2 cellular contexts compared by ENCODE assay signal in the genomic region with DNA sequence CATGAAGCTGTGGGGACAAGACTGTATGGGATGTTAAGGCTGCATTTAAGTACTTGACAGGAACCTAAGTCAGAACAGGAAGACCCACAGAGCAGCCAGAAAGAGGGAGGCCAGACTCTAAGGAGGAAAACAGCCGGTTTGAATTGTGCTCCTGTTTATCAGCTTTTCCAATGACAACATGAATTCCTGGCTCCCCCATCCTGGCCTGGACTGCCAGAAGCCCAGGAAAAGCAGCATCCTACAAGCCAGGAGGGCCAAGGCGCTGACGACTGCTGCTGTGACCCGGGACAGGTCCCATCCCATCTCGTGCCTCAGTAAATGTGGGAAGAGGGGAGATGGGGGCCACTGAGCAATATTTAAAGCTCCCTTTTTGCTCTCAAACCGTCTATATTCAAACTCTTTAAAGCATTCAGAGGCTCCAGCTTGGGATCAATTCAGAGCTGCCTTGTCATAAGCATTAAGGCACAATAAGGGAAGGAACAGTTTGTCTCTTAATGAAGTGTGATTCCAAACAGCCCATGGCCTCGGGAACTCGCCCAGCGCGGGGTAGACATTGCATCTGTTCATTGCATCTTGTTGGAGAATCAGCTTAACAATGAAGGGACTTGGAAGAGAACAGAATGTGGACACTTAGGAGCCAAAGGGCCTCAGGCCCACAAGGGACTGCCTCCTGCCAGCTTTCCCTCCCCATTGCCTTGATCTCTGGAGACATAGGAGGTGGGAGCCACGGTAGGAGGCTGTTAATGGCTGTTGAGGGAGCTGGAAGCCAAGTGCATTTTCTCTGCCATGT.
TF ChIP-seq lines count a peak whose summit lies in the region.

No MANE protein-coding gene starts in this region.

TF ChIP-seq in liver, 16 proteins besides CTCF, POLR2A, EP300 and RAD21:
- TF ChIP-seq NR2F2 (IDR thresholded peaks at IDR 0.05) (peak; percentile 31), SP1 (IDR thresholded peaks at IDR 0.05) (peak; percentile 9), HNF4G (IDR thresholded peaks at IDR 0.05) (no peak)
TF ChIP-seq in liver: peak in this region for 2.

TF ChIP-seq in HepG2, 621 proteins besides CTCF, POLR2A, EP300 and RAD21:
- TF ChIP-seq, protein P1, sequence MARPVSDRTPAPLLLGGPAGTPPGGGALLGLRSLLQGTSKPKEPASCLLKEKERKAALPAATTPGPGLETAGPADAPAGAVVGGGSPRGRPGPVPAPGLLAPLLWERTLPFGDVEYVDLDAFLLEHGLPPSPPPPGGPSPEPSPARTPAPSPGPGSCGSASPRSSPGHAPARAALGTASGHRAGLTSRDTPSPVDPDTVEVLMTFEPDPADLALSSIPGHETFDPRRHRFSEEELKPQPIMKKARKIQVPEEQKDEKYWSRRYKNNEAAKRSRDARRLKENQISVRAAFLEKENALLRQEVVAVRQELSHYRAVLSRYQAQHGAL (CRISPR knock-in tag; IDR thresholded peaks at IDR 0.05; ENCODE audit: not compliant biosample characterization) = no peak
- TF ChIP-seq HOXA5 (CRISPR knock-in tag; IDR thresholded peaks at IDR 0.05) (no peak), SALL2 (CRISPR knock-in tag; IDR thresholded peaks at IDR 0.05) (no peak), ZNF891 (CRISPR knock-in tag; IDR thresholded peaks at IDR 0.05) (no peak), REXO4 (CRISPR knock-in tag; IDR thresholded peaks at IDR 0.05; ENCODE audit: borderline replicate concordance) (no peak), SRY (CRISPR knock-in tag; IDR thresholded peaks at IDR 0.05) (no peak)
- TF ChIP-seq, protein P2, sequence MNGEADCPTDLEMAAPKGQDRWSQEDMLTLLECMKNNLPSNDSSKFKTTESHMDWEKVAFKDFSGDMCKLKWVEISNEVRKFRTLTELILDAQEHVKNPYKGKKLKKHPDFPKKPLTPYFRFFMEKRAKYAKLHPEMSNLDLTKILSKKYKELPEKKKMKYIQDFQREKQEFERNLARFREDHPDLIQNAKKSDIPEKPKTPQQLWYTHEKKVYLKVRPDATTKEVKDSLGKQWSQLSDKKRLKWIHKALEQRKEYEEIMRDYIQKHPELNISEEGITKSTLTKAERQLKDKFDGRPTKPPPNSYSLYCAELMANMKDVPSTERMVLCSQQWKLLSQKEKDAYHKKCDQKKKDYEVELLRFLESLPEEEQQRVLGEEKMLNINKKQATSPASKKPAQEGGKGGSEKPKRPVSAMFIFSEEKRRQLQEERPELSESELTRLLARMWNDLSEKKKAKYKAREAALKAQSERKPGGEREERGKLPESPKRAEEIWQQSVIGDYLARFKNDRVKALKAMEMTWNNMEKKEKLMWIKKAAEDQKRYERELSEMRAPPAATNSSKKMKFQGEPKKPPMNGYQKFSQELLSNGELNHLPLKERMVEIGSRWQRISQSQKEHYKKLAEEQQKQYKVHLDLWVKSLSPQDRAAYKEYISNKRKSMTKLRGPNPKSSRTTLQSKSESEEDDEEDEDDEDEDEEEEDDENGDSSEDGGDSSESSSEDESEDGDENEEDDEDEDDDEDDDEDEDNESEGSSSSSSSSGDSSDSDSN (CRISPR knock-in tag; IDR thresholded peaks at IDR 0.05) = no peak
- TF ChIP-seq, protein P3, sequence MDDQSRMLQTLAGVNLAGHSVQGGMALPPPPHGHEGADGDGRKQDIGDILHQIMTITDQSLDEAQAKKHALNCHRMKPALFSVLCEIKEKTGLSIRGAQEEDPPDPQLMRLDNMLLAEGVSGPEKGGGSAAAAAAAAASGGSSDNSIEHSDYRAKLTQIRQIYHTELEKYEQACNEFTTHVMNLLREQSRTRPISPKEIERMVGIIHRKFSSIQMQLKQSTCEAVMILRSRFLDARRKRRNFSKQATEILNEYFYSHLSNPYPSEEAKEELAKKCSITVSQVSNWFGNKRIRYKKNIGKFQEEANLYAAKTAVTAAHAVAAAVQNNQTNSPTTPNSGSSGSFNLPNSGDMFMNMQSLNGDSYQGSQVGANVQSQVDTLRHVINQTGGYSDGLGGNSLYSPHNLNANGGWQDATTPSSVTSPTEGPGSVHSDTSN (CRISPR knock-in tag; IDR thresholded peaks at IDR 0.05; ENCODE audit: borderline replicate concordance) = no peak
